16 cellular contexts compared by ENCODE assay signal in genomic region chr7:76994286-76994685, GRCh38. TPM values are rescaled to one million over a fixed set of nuclear protein-coding genes. Genes with fewer than 3 reads are reported as not detected.
A peak's percentile ranks its signal among the peaks of the same experiment; 100 is the strongest.
DNase-seq lines count a peak whose midpoint lies in the region; ATAC-seq and TF ChIP-seq lines count a peak whose summit lies in the region.
"Not testable (repeated sequence)": the region's sequence is repeated elsewhere in the genome, so short reads cannot be mapped to it uniquely, and the experiment has no call there.
"Had no signal": no experiment of that assay in that cellular context is flagged by ENCODE, and none has a peak within 500 bp of the region (broad histone marks: within the 10 kb centered on the region; RNA-seq: fewer than 3 reads in every experiment).

No MANE protein-coding gene starts in this region.

- in situ Hi-C loops in Panc1 (cut with HindIII; ENCODE audit: low pct_unique_long_range_greater_than_20kb, low sequenced_read_pairs), result not testable (repeated sequence)

- H3K4me2 ChIP-seq in trophoblast cell (ENCODE audit: low read length), result not testable (repeated sequence)

- not testable (repeated sequence) for TF ChIP-seq CTCF in Panc1 (IDR thresholded peaks at IDR 0.05); type B pancreatic cell (conservative IDR thresholded peaks at IDR 0.05)

- H3K27me3 ChIP-seq in Panc1 (ENCODE audit: control insufficient read depth, insufficient read depth, low read length); trophoblast cell (ENCODE audit: insufficient read depth, low read length): not testable (repeated sequence)

- intact Hi-C loops in Panc1 (cut with micrococcal nuclease; ENCODE audit: unreplicated experiment), result not testable (repeated sequence)

- H4K8ac ChIP-seq in trophoblast cell (ENCODE audit: low read depth, low read length), result not testable (repeated sequence)

- H2AFZ ChIP-seq in trophoblast cell (ENCODE audit: insufficient read depth, low read length, poor library complexity), result not testable (repeated sequence)

- not testable (repeated sequence) for H3K36me3 ChIP-seq in Panc1 (ENCODE audit: control insufficient read depth, insufficient read depth, low read length)
- H3K36me3 ChIP-seq in trophoblast cell (ENCODE audit: control insufficient read depth in 1 of 2, insufficient read depth in 2 of 2, low read length in 2 of 2), result peaks cover 3 to 15% of the 10 kb centered on the region in 2 experiments

- not testable (repeated sequence) for H3K14ac ChIP-seq in trophoblast cell (ENCODE audit: low read length)

- not testable (repeated sequence) for H3K36me3 Mint-ChIP-seq in central memory CD8-positive, alpha-beta T cell (ENCODE audit: insufficient read depth); type B pancreatic cell

- not testable (repeated sequence) for H3K27ac ChIP-seq in Panc1 (ENCODE audit: low read length); trophoblast cell (ENCODE audit: low read depth, low read length)

- H3K79me2 ChIP-seq in trophoblast cell (ENCODE audit: control insufficient read depth, insufficient read depth, low read length, poor library complexity), result not testable (repeated sequence)

- H4K91ac ChIP-seq in trophoblast cell (ENCODE audit: low read depth, low read length), result not testable (repeated sequence)

- H3K9me3 ChIP-seq in Panc1 (ENCODE audit: control insufficient read depth, insufficient read depth, low read depth, low read length); trophoblast cell (ENCODE audit: insufficient read depth, low read depth, low read length): not testable (repeated sequence)

- H2BK12ac ChIP-seq in trophoblast cell (ENCODE audit: low read length), result not testable (repeated sequence)

- H3K4me1 ChIP-seq in Panc1 (ENCODE audit: control insufficient read depth, insufficient read depth, low read length); trophoblast cell (ENCODE audit: control insufficient read depth in 1 of 2, insufficient read depth in 2 of 2, low read length in 2 of 2): not testable (repeated sequence)

- no CpG with 5 or more reads among the region's 13 CpGs for WGBS in trophoblast cell (ENCODE audit: extremely low coverage, insufficient coverage, insufficient read length)

- not testable (repeated sequence) for H3K4ac ChIP-seq in trophoblast cell (ENCODE audit: low read depth, low read length)

- not testable (repeated sequence) for H3K23ac ChIP-seq in trophoblast cell (ENCODE audit: low read length)

- not testable (repeated sequence) for H3K9me3 Mint-ChIP-seq in central memory CD8-positive, alpha-beta T cell; type B pancreatic cell

- H3K9ac ChIP-seq in trophoblast cell (ENCODE audit: low read length), result not testable (repeated sequence)

- not testable (repeated sequence) for H4K12ac ChIP-seq in trophoblast cell (ENCODE audit: low read depth, low read length)

- peak overlapping the region; percentile 17 for H2BK5ac ChIP-seq in trophoblast cell (ENCODE audit: low read depth, low read length, poor library complexity)

- not testable (repeated sequence) for H2AK5ac ChIP-seq in trophoblast cell (ENCODE audit: low read length)

- H2BK120ac ChIP-seq in trophoblast cell (ENCODE audit: insufficient read depth, low read length, poor library complexity), result not testable (repeated sequence)

- H3K18ac ChIP-seq in trophoblast cell (ENCODE audit: low read length), result not testable (repeated sequence)

- H3K79me1 ChIP-seq in trophoblast cell (ENCODE audit: low read length), result not testable (repeated sequence)

- H3K4me3 ChIP-seq in Panc1 (ENCODE audit: low read depth in 2 of 2, low read length in 2 of 2); trophoblast cell (ENCODE audit: low read depth, low read length): not testable (repeated sequence)

- not testable (repeated sequence) for BruUV-seq in Panc1 (replicated peaks; lab: Mats Ljungman, UMichigan)

- ATAC-seq in Panc1, result peak; percentile 33
- ATAC-seq in central memory CD8-positive, alpha-beta T cell (replicated peaks; ENCODE audit: extremely low read depth, poor library complexity, severe bottlenecking), result not testable (repeated sequence)
- ATAC-seq in esophagus mucosa, result peak; percentile 42

- not testable (repeated sequence) for H3K4me1 Mint-ChIP-seq in central memory CD8-positive, alpha-beta T cell; type B pancreatic cell (ENCODE audit: unreplicated experiment)

- DNase-seq in Panc1 (ENCODE audit: low read depth, low spot score); central memory CD8-positive, alpha-beta T cell (ENCODE audit: low spot score in 2 of 2); trophoblast cell; type B pancreatic cell (ENCODE audit: extremely low spot score, unreplicated experiment): not testable (repeated sequence)
- DNase-seq in activated CD8-positive, alpha-beta memory T cell treated with anti-CD3 and anti-CD28 coated beads for 24 hours, result peak; percentile 53
- peak; percentile 62 for DNase-seq in mesenteric fat pad (ENCODE audit: low spot score)

- POLR2A ChIA-PET in Panc1 (lab: Charles Lee), result not testable (repeated sequence)

- peak overlapping the region; percentile 55 for H3K27ac Mint-ChIP-seq in central memory CD8-positive, alpha-beta T cell (ENCODE audit: low read depth)
- peak overlapping the region; percentile 12 for H3K27ac Mint-ChIP-seq in type B pancreatic cell

- not testable (repeated sequence) for H3K4me3 Mint-ChIP-seq in central memory CD8-positive, alpha-beta T cell; type B pancreatic cell

- CTCF ChIA-PET in Panc1 (lab: Charles Lee), result not testable (repeated sequence)

- H3K27me3 Mint-ChIP-seq in central memory CD8-positive, alpha-beta T cell; type B pancreatic cell: not testable (repeated sequence)

RNA-seq across cellular contexts. Expression of gene SPDYE17, which starts 37.9 kb away (rescaled TPM):
- total RNA-seq in Panc1 (2021; ENCODE audit: unreplicated experiment) (not detected), esophagus mucosa (not detected), mesenteric fat pad (not detected), type B pancreatic cell (ENCODE audit: low replicate concordance) (not detected in 2 replicates)
- not detected for polyA plus RNA-seq in Panc1 (2012; ENCODE audit: insufficient read length)
- not detected in 2 replicates for polyA plus RNA-seq in trophoblast cell (2013)
- total RNA-seq: A673; CD4-positive, alpha-beta memory T cell; CD4-positive, CD25-positive, alpha-beta regulatory T cell; CD8-positive, alpha-beta memory T cell; Daoy; G401; GM12878 had no signal
- polyA plus RNA-seq: AG04450; CD14-positive monocyte; CD4-positive, alpha-beta memory T cell; CD4-positive, CD25-positive, alpha-beta regulatory T cell; CD8-positive, alpha-beta memory T cell; GM12878 had no signal
